15 cellular contexts compared by ENCODE assay signal in the genomic region with DNA sequence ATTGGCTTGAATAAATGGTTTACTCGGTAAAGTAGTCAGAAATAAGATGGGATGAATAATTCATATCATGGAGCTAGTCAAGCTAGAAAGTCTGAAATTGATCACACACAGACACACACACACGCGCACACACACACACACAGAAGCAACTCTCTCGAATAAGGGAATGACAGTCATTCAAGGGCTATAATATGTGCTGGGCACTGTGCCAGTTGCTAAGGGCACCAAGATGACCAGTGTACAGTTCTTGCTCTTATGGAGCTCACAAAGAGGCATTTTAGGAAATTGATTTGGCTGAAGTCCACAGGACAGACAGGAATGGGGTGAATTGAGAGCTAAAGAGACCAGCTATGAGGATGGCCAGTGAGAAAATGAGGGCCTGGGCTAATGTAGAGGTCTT. TPM values are rescaled to one million over a fixed set of nuclear protein-coding genes. Genes with fewer than 3 reads are reported as not detected.
DNase-seq lines count a peak whose midpoint lies in the region; ATAC-seq and TF ChIP-seq lines count a peak whose summit lies in the region.
"Had no signal": no experiment of that assay in that cellular context is flagged by ENCODE, and none has a peak within 500 bp of the region (broad histone marks: within the 10 kb centered on the region; RNA-seq: fewer than 3 reads in every experiment).

No MANE protein-coding gene starts in this region.

- H4K91ac ChIP-seq in trophoblast cell (ENCODE audit: low read depth, low read length): no peak overlapping the region

- H3K4me1 ChIP-seq in trophoblast cell (ENCODE audit: control insufficient read depth in 1 of 2, insufficient read depth in 2 of 2, low read length in 2 of 2) (no peaks in the 10 kb centered on the region), heart right ventricle (peaks cover 0 to 2% (median 0%) of the 10 kb centered on the region in 9 donors)
- H3K4me1 ChIP-seq: testis had no signal

- no peak overlapping the region for H3K18ac ChIP-seq in trophoblast cell (ENCODE audit: low read length)

- no peak overlapping the region for H4K8ac ChIP-seq in trophoblast cell (ENCODE audit: low read depth, low read length)

- peak overlapping the region in 39 of 59 donors; percentile 1 to 87 (median 60) for H3K27ac ChIP-seq in dorsolateral prefrontal cortex
- H3K27ac ChIP-seq in trophoblast cell (ENCODE audit: low read depth, low read length): no peak overlapping the region
- H3K27ac ChIP-seq in heart right ventricle: no peak overlapping the region
- H3K27ac ChIP-seq: cardiac muscle cell, left lung, neutrophil, testis had no signal

- H3K27me3 ChIP-seq in dorsolateral prefrontal cortex: no peaks in the 10 kb centered on the region
- no peaks in the 10 kb centered on the region for H3K27me3 ChIP-seq in trophoblast cell (ENCODE audit: insufficient read depth, low read length)
- H3K27me3 ChIP-seq in heart right ventricle: no peaks in the 10 kb centered on the region
- H3K27me3 ChIP-seq: cardiac muscle cell, left lung, testis had no signal

- no peak for TF ChIP-seq CTCF in dorsolateral prefrontal cortex (IDR thresholded peaks at IDR 0.05 in 54 of 56, conservative IDR thresholded peaks at IDR 0.05 in 2 of 56; ENCODE audit: low read depth in 1 of 56, partially characterized antibody in 56 of 56)
- no peak for TF ChIP-seq CTCF in GM10248 (IDR thresholded peaks at IDR 0.05; ENCODE audit: control extremely low read depth, extremely low read depth, low read depth, missing control alignments)
- no peak for TF ChIP-seq CTCF in heart right ventricle (IDR thresholded peaks at IDR 0.05)

- H2BK12ac ChIP-seq in trophoblast cell (ENCODE audit: low read length): no peak overlapping the region

- no peak overlapping the region for H3K4me3 ChIP-seq in dorsolateral prefrontal cortex
- no peak overlapping the region for H3K4me3 ChIP-seq in trophoblast cell (ENCODE audit: low read depth, low read length)
- no peak overlapping the region for H3K4me3 ChIP-seq in heart right ventricle
- H3K4me3 ChIP-seq: cardiac muscle cell, left lung, testis had no signal

- H2AFZ ChIP-seq in trophoblast cell (ENCODE audit: insufficient read depth, low read length, poor library complexity): no peak overlapping the region

- ATAC-seq in GM19395 (IDR thresholded peaks at IDR 0.05; ENCODE audit: unreplicated experiment): no peak
- ATAC-seq in heart right ventricle: no peak
- ATAC-seq: left lung had no signal

- H3K36me3 ChIP-seq in trophoblast cell (ENCODE audit: control insufficient read depth in 1 of 2, insufficient read depth in 2 of 2, low read length in 2 of 2): no peaks in the 10 kb centered on the region
- H3K36me3 ChIP-seq in heart right ventricle: no peaks in the 10 kb centered on the region
- H3K36me3 ChIP-seq: cardiac muscle cell, left lung, neutrophil had no signal

- WGBS in trophoblast cell (ENCODE audit: extremely low coverage, insufficient coverage, insufficient read length): no CpG with 5 or more reads among the region's 4 CpGs
- 78 to 79% methylated on average over 4 of the region's 4 CpGs for WGBS in heart right ventricle, 2 donors

- peak overlapping the region; percentile 63 for H3K23ac ChIP-seq in trophoblast cell (ENCODE audit: low read length)

- POLR2A ChIA-PET in GM10248 (lab: Yijun Ruan, JAX): no interaction called here

- no peak overlapping the region for H3K14ac ChIP-seq in trophoblast cell (ENCODE audit: low read length)

- no peaks in the 10 kb centered on the region for H3K79me2 ChIP-seq in trophoblast cell (ENCODE audit: control insufficient read depth, insufficient read depth, low read length, poor library complexity)

- intact Hi-C loops in dorsolateral prefrontal cortex (cut with DNase I) (loop anchor here in 1 of 2 donors (5.0 kb wide), 1 partner anchor 37 kb away; no protein-coding TSS in a partner anchor), heart right ventricle (cut with DNase I) (loop anchor here in 3 of 10 donors (10.0 kb wide), 3 partner anchors 75 to 245 kb away; a partner anchor contains a TSS)

- no peak overlapping the region for H2AK5ac ChIP-seq in trophoblast cell (ENCODE audit: low read length)

- H3K79me1 ChIP-seq in trophoblast cell (ENCODE audit: low read length): no peaks in the 10 kb centered on the region

- H4K12ac ChIP-seq in trophoblast cell (ENCODE audit: low read depth, low read length): no peak overlapping the region

- CTCF ChIA-PET in GM10248 (lab: Yijun Ruan, JAX): interaction anchor here (1.1 to 1.7 kb wide), 3 partner anchors 19 to 83 kb away, joined by 3 to 5 read pairs (median 5); a partner anchor contains a TSS

- H3K4ac ChIP-seq in trophoblast cell (ENCODE audit: low read depth, low read length): no peak overlapping the region

- H3K4me2 ChIP-seq in trophoblast cell (ENCODE audit: low read length): no peak overlapping the region

- no peak overlapping the region for H2BK120ac ChIP-seq in trophoblast cell (ENCODE audit: insufficient read depth, low read length, poor library complexity)

- H2BK5ac ChIP-seq in trophoblast cell (ENCODE audit: low read depth, low read length, poor library complexity): no peak overlapping the region

- H3K9me3 ChIP-seq in trophoblast cell (ENCODE audit: insufficient read depth, low read depth, low read length) (no peaks in the 10 kb centered on the region), heart right ventricle (no peaks in the 10 kb centered on the region)
- H3K9me3 ChIP-seq: left lung, neutrophil, testis had no signal

- no peak overlapping the region for H3K9ac ChIP-seq in trophoblast cell (ENCODE audit: low read length)

- DNase-seq in EH (ENCODE audit: low read depth) (peak; percentile 19), NCI-H69 (lab: John Stamatoyannopoulos, UW) (peak; percentile 5), dorsolateral prefrontal cortex (no peak), trophoblast cell (no peak), GM10248 (ENCODE audit: extremely low spot score) (no peak), heart right ventricle (no peak), SK-N-DZ (ENCODE audit: low spot score) (no peak)
- DNase-seq: activated CD4-positive, alpha-beta T cell treated with anti-CD3 and anti-CD28 coated beads, Interleukin-2, amount 10 ng/mL, durations not matched to agents 24 days and 14 days; CD8-positive, alpha-beta memory T cell; GOT3; left lung; testis had no signal

RNA-seq across cellular contexts. Expression of a gene that starts 34.2 kb away (rescaled TPM):
- total RNA-seq in dorsolateral prefrontal cortex (10 to 100 TPM; 15.3 to 70.0 (median 34.6) TPM), heart right ventricle (100 to 1,000 TPM in 9 of 10 donors, 10 to 100 TPM in 1; 97.4 to 175 (median 123) TPM)
- polyA plus RNA-seq in trophoblast cell (2013): 18.8 and 19.1 TPM in 2 replicates
- polyA plus RNA-seq in heart right ventricle: 10 to 100 TPM; 32.4 to 71.8 TPM
- 3.2 and 4.0 TPM in 2 replicates for polyA plus RNA-seq in SK-N-DZ (2014; cell fraction: cytosol; rRNA removed)
- polyA plus RNA-seq in SK-N-DZ (2014; cell fraction: nucleus; rRNA removed): 3.4 and 6.5 TPM in 2 replicates
- total RNA-seq: activated CD4-positive, alpha-beta T cell treated with anti-CD3 and anti-CD28 coated beads, Interleukin-2, amount 10 ng/mL, durations not matched to agents 24 days and 14 days; CD8-positive, alpha-beta memory T cell had no signal
- polyA plus RNA-seq: CD8-positive, alpha-beta memory T cell had no signal

RNA-seq across cellular contexts. Expression of a gene that starts 49.4 kb away (rescaled TPM):
- total RNA-seq in dorsolateral prefrontal cortex (1 to 10 TPM; 1.1 to 7.7 (median 3.5) TPM), heart right ventricle (10 to 100 TPM; 12.6 to 27.7 (median 21.7) TPM)
- polyA plus RNA-seq in trophoblast cell (2013): 4.0 and 4.7 TPM in 2 replicates
- 1 to 10 TPM in 1 of 2 donors, under 1 TPM in 1; 0.77 to 3.1 TPM for polyA plus RNA-seq in heart right ventricle
- polyA plus RNA-seq in SK-N-DZ (2014; cell fraction: cytosol; rRNA removed): 1.0 and 9.3 TPM in 2 replicates
- polyA plus RNA-seq in SK-N-DZ (2014; cell fraction: nucleus; rRNA removed): 2.3 and 2.7 TPM in 2 replicates
- total RNA-seq: activated CD4-positive, alpha-beta T cell treated with anti-CD3 and anti-CD28 coated beads, Interleukin-2, amount 10 ng/mL, durations not matched to agents 24 days and 14 days had no signal
- polyA plus RNA-seq: CD8-positive, alpha-beta memory T cell had no signal

Comparison
In these comparisons a context has a peak if more than half of its experiments do, and no peak if none do; other contexts are left out.
1. DNase-seq: peak in EH (single experiment) and NCI-H69 (single experiment); none in dorsolateral prefrontal cortex (0 of 10), trophoblast cell (0 of 2), GM10248 (single experiment), heart right ventricle (0 of 2) and SK-N-DZ (single experiment).
2. H3K27ac ChIP-seq: peak in dorsolateral prefrontal cortex (39 of 59); none in trophoblast cell (single experiment) and heart right ventricle (0 of 10).